In genomic region chr3:130894130-130894872, GRCh38 we compare ENCODE assay signal across 8 cellular contexts. TPM values are rescaled to one million over a fixed set of nuclear protein-coding genes. Genes with fewer than 3 reads are reported as not detected.
DNase-seq lines count a peak whose midpoint lies in the region; ATAC-seq and TF ChIP-seq lines count a peak whose summit lies in the region.

No MANE protein-coding gene starts in this region.

- DNase-seq in DMS53 (lab: John Stamatoyannopoulos, UW) (peak; percentile 57), DMS53 treated with DMSO at 0.1 percent for 48 hours (lab: John Stamatoyannopoulos, UW; ENCODE audit: unreplicated experiment) (no peak), HFFc6 (no peak), NCI-H2171 treated with DMSO at 0.1 percent for 48 hours (lab: John Stamatoyannopoulos, UW) (peak; percentile 70), fibroblast of mammary gland (ENCODE audit: low read depth) (no peak), substantia nigra (lab: John Stamatoyannopoulos, UW) (peak in 47 of 49 donors; percentile 25 to 92 (median 53))
- DNase-seq in activated T-cell treated with anti-CD3 and anti-CD28 coated beads, Interleukin-2, amount 50 U/mL, for 72 hours, result peak; percentile 44 to 48

- H3K36me3 Mint-ChIP-seq in HFFc6 (ENCODE audit: low read depth) (peaks cover 5% of the 10 kb centered on the region; the same call in 1 of the 2 replicates), nephron (ENCODE audit: low read depth) (no peaks in the 10 kb centered on the region)
- peaks cover 0 to 7% of the 10 kb centered on the region in 2 donors for H3K36me3 Mint-ChIP-seq in activated T-cell treated with anti-CD3 and anti-CD28 coated beads, Interleukin-2, amount 50 U/mL, for 72 hours (ENCODE audit: insufficient read depth in 2 of 2)

- ATAC-seq in activated T-cell treated with anti-CD3 and anti-CD28 coated beads, Interleukin-2, amount 50 U/mL, for 72 hours (replicated peaks in 1 of 2), result peak; percentile 19 to 25

- peak overlapping the region; percentile 87 for H3K4me3 ChIP-seq in fibroblast of mammary gland (ENCODE audit: control insufficient read depth, low read depth, low read length)

- H3K4me1 Mint-ChIP-seq in HFFc6 (ENCODE audit: low read depth) (peaks cover 52% of the 10 kb centered on the region), nephron (peaks cover 36% of the 10 kb centered on the region)
- H3K4me1 Mint-ChIP-seq in activated T-cell treated with anti-CD3 and anti-CD28 coated beads, Interleukin-2, amount 50 U/mL, for 72 hours (ENCODE audit: low read depth), result peaks cover 54% of the 10 kb centered on the region

- peak; percentile 33; the same call in 1 of the 2 replicates for TF ChIP-seq CTCF in HFFc6 (IDR thresholded peaks at IDR 0.05)
- TF ChIP-seq CTCF in fibroblast of mammary gland (conservative IDR thresholded peaks at IDR 0.05; ENCODE audit: control insufficient read depth, insufficient read depth, low read depth, low read length), result no peak
- TF ChIP-seq CTCF in nephron (IDR thresholded peaks at IDR 0.05; ENCODE audit: unreplicated experiment in 3 of 3), result no peak

- H3K27ac Mint-ChIP-seq in HFFc6 (peak overlapping the region; percentile 82), nephron (peak overlapping the region; percentile 99 to 100 (median 99))
- H3K27ac Mint-ChIP-seq in activated T-cell treated with anti-CD3 and anti-CD28 coated beads, Interleukin-2, amount 50 U/mL, for 72 hours, result peak overlapping the region; percentile 95

- H3K9me3 Mint-ChIP-seq in HFFc6 (no peaks in the 10 kb centered on the region), nephron (no peaks in the 10 kb centered on the region)
- no peaks in the 10 kb centered on the region for H3K9me3 Mint-ChIP-seq in activated T-cell treated with anti-CD3 and anti-CD28 coated beads, Interleukin-2, amount 50 U/mL, for 72 hours

- H3K27ac ChIP-seq in substantia nigra (ENCODE audit: low read depth, low read length, poor library complexity, severe bottlenecking), result peak overlapping the region; percentile 97

- H3K27me3 Mint-ChIP-seq in HFFc6 (ENCODE audit: insufficient read depth) (peaks cover 4% of the 10 kb centered on the region), nephron (ENCODE audit: low read depth) (no peaks in the 10 kb centered on the region)
- H3K27me3 Mint-ChIP-seq in activated T-cell treated with anti-CD3 and anti-CD28 coated beads, Interleukin-2, amount 50 U/mL, for 72 hours (ENCODE audit: low read depth), result no peaks in the 10 kb centered on the region

- H3K4me3 Mint-ChIP-seq in HFFc6 (peak overlapping the region; percentile 98), nephron (peak overlapping the region; percentile 89 to 99 (median 90))
- H3K4me3 Mint-ChIP-seq in activated T-cell treated with anti-CD3 and anti-CD28 coated beads, Interleukin-2, amount 50 U/mL, for 72 hours, result peak overlapping the region; percentile 92 to 100

RNA-seq across cellular contexts. Expression of gene ATP2C1, which starts 0.4 kb away (rescaled TPM):
- total RNA-seq in HFFc6 (2021; fragmentation: NEBNext Ultra II Directional; extraction: Animal tissue kit (Norgen Biotek cat#: 25700)), result 100 to 1,000 TPM; 101 to 124 (median 112) TPM
- total RNA-seq in activated T-cell treated with anti-CD3 and anti-CD28 coated beads, Interleukin-2, amount 50 U/mL, for 72 hours, result 10 to 100 TPM; 76.0 to 79.6 TPM

Comparison
In these comparisons a context has a peak if more than half of its experiments do, and no peak if none do; other contexts are left out.
1. DNase-seq: peak in DMS53 (single experiment), NCI-H2171 treated with DMSO at 0.1 percent for 48 hours (single experiment), activated T-cell treated with anti-CD3 and anti-CD28 coated beads, Interleukin-2, amount 50 U/mL, for 72 hours (2 of 2) and substantia nigra (47 of 49); none in DMS53 treated with DMSO at 0.1 percent for 48 hours (single experiment), HFFc6 (single experiment) and fibroblast of mammary gland (single experiment).
2. Peak in every context shown above with its lines, with median percentiles within 50 percentile points of each other: H3K27ac Mint-ChIP-seq and H3K4me3 Mint-ChIP-seq.